ENCODE assay signal across 8 cellular contexts in genomic region chr6:24403501-24403824, GRCh38. TPM values are rescaled to one million over a fixed set of nuclear protein-coding genes. Genes with fewer than 3 reads are reported as not detected.
DNase-seq lines count a peak whose midpoint lies in the region; ATAC-seq and TF ChIP-seq lines count a peak whose summit lies in the region.

No MANE protein-coding gene starts in this region.

- H3K27me3 Mint-ChIP-seq in WTC11 (ENCODE audit: low read depth): no peaks in the 10 kb centered on the region
- H3K27me3 Mint-ChIP-seq in stimulated activated naive CD8-positive, alpha-beta T cell treated with anti-CD3 and anti-CD28 coated beads, Interleukin-15, amount 100 ng/mL, for 72 hours: peaks cover 26% of the 10 kb centered on the region

- peak overlapping the region; percentile 95 for H3K27ac Mint-ChIP-seq in WTC11
- H3K27ac Mint-ChIP-seq in stimulated activated naive CD8-positive, alpha-beta T cell treated with anti-CD3 and anti-CD28 coated beads, Interleukin-15, amount 100 ng/mL, for 72 hours: peak overlapping the region; percentile 84 to 97

- peak; percentile 6 for DNase-seq in NCI-H524 treated with DMSO at 0.1 percent for 48 hours (lab: John Stamatoyannopoulos, UW)
- DNase-seq in NCI-H524 (lab: John Stamatoyannopoulos, UW): no peak
- DNase-seq in WTC11 (ENCODE audit: low spot score): no peak
- DNase-seq in iPS DF 6.9 (ENCODE audit: low read depth, low spot score): no peak
- no peak for DNase-seq in stimulated activated naive CD8-positive, alpha-beta T cell treated with anti-CD3 and anti-CD28 coated beads, Interleukin-15, amount 100 ng/mL, for 72 hours
- DNase-seq in NCI-H774 (lab: John Stamatoyannopoulos, UW): no peak

- peaks cover 55% of the 10 kb centered on the region for H3K4me1 Mint-ChIP-seq in WTC11
- H3K4me1 Mint-ChIP-seq in stimulated activated naive CD8-positive, alpha-beta T cell treated with anti-CD3 and anti-CD28 coated beads, Interleukin-15, amount 100 ng/mL, for 72 hours: peaks cover 38% of the 10 kb centered on the region

- ATAC-seq in WTC11: no peak
- ATAC-seq in stimulated activated naive CD8-positive, alpha-beta T cell treated with anti-CD3 and anti-CD28 coated beads, Interleukin-15, amount 100 ng/mL, for 72 hours: no peak
- ATAC-seq in GM19328 (IDR thresholded peaks at IDR 0.05; ENCODE audit: unreplicated experiment): no peak
- ATAC-seq in GM21717 (IDR thresholded peaks at IDR 0.05; ENCODE audit: unreplicated experiment): no peak

- H3K27ac ChIP-seq in iPS DF 6.9 (ENCODE audit: low read length): no peak overlapping the region

- H3K4me3 Mint-ChIP-seq in WTC11: peak overlapping the region; percentile 99
- peak overlapping the region; percentile 86 to 94 for H3K4me3 Mint-ChIP-seq in stimulated activated naive CD8-positive, alpha-beta T cell treated with anti-CD3 and anti-CD28 coated beads, Interleukin-15, amount 100 ng/mL, for 72 hours

- H3K4me1 ChIP-seq in iPS DF 6.9 (ENCODE audit: control insufficient read depth, insufficient read depth, low read length): peaks cover 6% of the 10 kb centered on the region; the same call in 1 of the 2 replicates

- no peaks in the 10 kb centered on the region for H3K9me3 ChIP-seq in iPS DF 6.9 (ENCODE audit: control insufficient read depth, insufficient read depth, low read length)

- peaks cover 8% of the 10 kb centered on the region; the same call in 1 of the 2 replicates for H3K36me3 ChIP-seq in iPS DF 6.9 (ENCODE audit: control insufficient read depth, insufficient read depth, low read length)

- POLR2A ChIA-PET in WTC11 (lab: Charles Lee): interaction anchor here (0.6 kb wide), 1 partner anchor 12 kb away, joined by 3 read pairs; no protein-coding TSS in a partner anchor

- H3K4me3 ChIP-seq in iPS DF 6.9 (ENCODE audit: low read length): peak overlapping the region; percentile 100

- no peaks in the 10 kb centered on the region for H3K27me3 ChIP-seq in iPS DF 6.9 (ENCODE audit: control insufficient read depth, insufficient read depth, low read length)

- no CpG with 5 or more reads among the region's 12 CpGs for WGBS in iPS DF 6.9 (ENCODE audit: insufficient coverage, insufficient read length)

- peaks cover 35% of the 10 kb centered on the region for H3K36me3 Mint-ChIP-seq in WTC11

- CTCF ChIA-PET in WTC11 (lab: Charles Lee): interaction anchor here (1.1 to 1.8 kb wide), 2 partner anchors 118 to 181 kb away, joined by 3 to 5 read pairs; no protein-coding TSS in a partner anchor

- H3K9me3 Mint-ChIP-seq in WTC11: peaks cover 2% of the 10 kb centered on the region
- no peaks in the 10 kb centered on the region for H3K9me3 Mint-ChIP-seq in stimulated activated naive CD8-positive, alpha-beta T cell treated with anti-CD3 and anti-CD28 coated beads, Interleukin-15, amount 100 ng/mL, for 72 hours

- no peak for TF ChIP-seq CTCF in WTC11 (IDR thresholded peaks at IDR 0.05)

TF ChIP-seq in WTC11, 78 proteins besides CTCF, POLR2A, EP300 and RAD21:
- peak; percentile 23; the same call in 1 of the 2 replicates for TF ChIP-seq NFE2L1 (CRISPR knock-in tag; IDR thresholded peaks at IDR 0.05)
- TF ChIP-seq, protein P1, sequence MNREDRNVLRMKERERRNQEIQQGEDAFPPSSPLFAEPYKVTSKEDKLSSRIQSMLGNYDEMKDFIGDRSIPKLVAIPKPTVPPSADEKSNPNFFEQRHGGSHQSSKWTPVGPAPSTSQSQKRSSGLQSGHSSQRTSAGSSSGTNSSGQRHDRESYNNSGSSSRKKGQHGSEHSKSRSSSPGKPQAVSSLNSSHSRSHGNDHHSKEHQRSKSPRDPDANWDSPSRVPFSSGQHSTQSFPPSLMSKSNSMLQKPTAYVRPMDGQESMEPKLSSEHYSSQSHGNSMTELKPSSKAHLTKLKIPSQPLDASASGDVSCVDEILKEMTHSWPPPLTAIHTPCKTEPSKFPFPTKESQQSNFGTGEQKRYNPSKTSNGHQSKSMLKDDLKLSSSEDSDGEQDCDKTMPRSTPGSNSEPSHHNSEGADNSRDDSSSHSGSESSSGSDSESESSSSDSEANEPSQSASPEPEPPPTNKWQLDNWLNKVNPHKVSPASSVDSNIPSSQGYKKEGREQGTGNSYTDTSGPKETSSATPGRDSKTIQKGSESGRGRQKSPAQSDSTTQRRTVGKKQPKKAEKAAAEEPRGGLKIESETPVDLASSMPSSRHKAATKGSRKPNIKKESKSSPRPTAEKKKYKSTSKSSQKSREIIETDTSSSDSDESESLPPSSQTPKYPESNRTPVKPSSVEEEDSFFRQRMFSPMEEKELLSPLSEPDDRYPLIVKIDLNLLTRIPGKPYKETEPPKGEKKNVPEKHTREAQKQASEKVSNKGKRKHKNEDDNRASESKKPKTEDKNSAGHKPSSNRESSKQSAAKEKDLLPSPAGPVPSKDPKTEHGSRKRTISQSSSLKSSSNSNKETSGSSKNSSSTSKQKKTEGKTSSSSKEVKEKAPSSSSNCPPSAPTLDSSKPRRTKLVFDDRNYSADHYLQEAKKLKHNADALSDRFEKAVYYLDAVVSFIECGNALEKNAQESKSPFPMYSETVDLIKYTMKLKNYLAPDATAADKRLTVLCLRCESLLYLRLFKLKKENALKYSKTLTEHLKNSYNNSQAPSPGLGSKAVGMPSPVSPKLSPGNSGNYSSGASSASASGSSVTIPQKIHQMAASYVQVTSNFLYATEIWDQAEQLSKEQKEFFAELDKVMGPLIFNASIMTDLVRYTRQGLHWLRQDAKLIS (CRISPR knock-in tag; IDR thresholded peaks at IDR 0.05; ENCODE audit: borderline replicate concordance): no peak
- TF ChIP-seq, protein P2, sequence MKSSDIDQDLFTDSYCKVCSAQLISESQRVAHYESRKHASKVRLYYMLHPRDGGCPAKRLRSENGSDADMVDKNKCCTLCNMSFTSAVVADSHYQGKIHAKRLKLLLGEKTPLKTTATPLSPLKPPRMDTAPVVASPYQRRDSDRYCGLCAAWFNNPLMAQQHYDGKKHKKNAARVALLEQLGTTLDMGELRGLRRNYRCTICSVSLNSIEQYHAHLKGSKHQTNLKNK (CRISPR knock-in tag; IDR thresholded peaks at IDR 0.05): no peak
- TF ChIP-seq ZNF121 (CRISPR knock-in tag; IDR thresholded peaks at IDR 0.05): peak; percentile 98
- no peak for TF ChIP-seq CREM (CRISPR knock-in tag; IDR thresholded peaks at IDR 0.05)
- no peak for TF ChIP-seq ELF4 (CRISPR knock-in tag; IDR thresholded peaks at IDR 0.05; ENCODE audit: low read depth)
- TF ChIP-seq PRRX2 (CRISPR knock-in tag; IDR thresholded peaks at IDR 0.05): no peak

RNA-seq across cellular contexts. Expression of gene MRS2, which starts 0.7 kb away (rescaled TPM):
- total RNA-seq in WTC11 (2021): 71.1 to 91.6 TPM (median 73.1 TPM) in 3 replicates

RNA-seq across cellular contexts. Expression of gene DCDC2, which starts 45.6 kb away (rescaled TPM):
- 1.4 to 3.2 TPM (median 1.8 TPM) in 3 replicates for total RNA-seq in WTC11 (2021)
